1 cellular context compared by ENCODE assay signal in genomic region chr21:33542640-33543504, GRCh38.
TF ChIP-seq lines count a peak whose summit lies in the region.

Gene SON, plus strand, starts transcription at chr21:33543038. Its CDS starts 55 bp downstream, at chr21:33543093.

TF ChIP-seq in HepG2, 621 proteins besides CTCF, POLR2A, EP300 and RAD21 (continued from another document):
- peak; percentile 89 for TF ChIP-seq ZNF639 (CRISPR knock-in tag; conservative IDR thresholded peaks at IDR 0.05)
- peak; percentile 87 for TF ChIP-seq ATF1 (CRISPR knock-in tag; IDR thresholded peaks at IDR 0.05)
- TF ChIP-seq PATZ1 (CRISPR knock-in tag; IDR thresholded peaks at IDR 0.05) = peak; percentile 88
- no peak for TF ChIP-seq AGO1 (IDR thresholded peaks at IDR 0.05; ENCODE audit: low read depth, low read length, poor library complexity, severe bottlenecking)
- TF ChIP-seq HHEX (CRISPR knock-in tag; IDR thresholded peaks at IDR 0.05) = no peak
- TF ChIP-seq MLLT10 (CRISPR knock-in tag; IDR thresholded peaks at IDR 0.05) = no peak
- TF ChIP-seq ZNF747 (CRISPR knock-in tag; IDR thresholded peaks at IDR 0.05; ENCODE audit: borderline replicate concordance) = peak; percentile 55; the same call in 1 of the 2 replicates
- TF ChIP-seq HNF4A (CRISPR knock-in tag; IDR thresholded peaks at IDR 0.05) = no peak
- no peak for TF ChIP-seq JUNB (CRISPR knock-in tag; IDR thresholded peaks at IDR 0.05; ENCODE audit: borderline replicate concordance)
- peak; percentile 98 for TF ChIP-seq ZNF263 (CRISPR knock-in tag; IDR thresholded peaks at IDR 0.05)
- no peak; the same call in none of the 2 replicates for TF ChIP-seq ZNF772 (CRISPR knock-in tag; IDR thresholded peaks at IDR 0.05)
- peak; percentile 31 for TF ChIP-seq SUZ12 (IDR thresholded peaks at IDR 0.05; ENCODE audit: low read depth, low read length)
- no peak for TF ChIP-seq ZNF615 (CRISPR knock-in tag; IDR thresholded peaks at IDR 0.05; ENCODE audit: borderline replicate concordance)
- TF ChIP-seq DBP (CRISPR knock-in tag; IDR thresholded peaks at IDR 0.05; ENCODE audit: not compliant biosample characterization) = no peak
- TF ChIP-seq POLR2AphosphoS5 (IDR thresholded peaks at IDR 0.05; ENCODE audit: low read depth, low read length) = peak; percentile 94
- peak; percentile 88 for TF ChIP-seq SP2 (CRISPR knock-in tag; IDR thresholded peaks at IDR 0.05)
- TF ChIP-seq FOXO4 (CRISPR knock-in tag; conservative IDR thresholded peaks at IDR 0.05) = 0 out of 2 replicates have a peak, but pooled peaks have one; percentile 18
- TF ChIP-seq ZNF780A (CRISPR knock-in tag; IDR thresholded peaks at IDR 0.05) = no peak
- TF ChIP-seq ZNF274 (CRISPR knock-in tag; IDR thresholded peaks at IDR 0.05) = 0 out of 2 replicates have a peak, but pooled peaks have one; percentile 30
- TF ChIP-seq THAP9 (CRISPR knock-in tag; IDR thresholded peaks at IDR 0.05; ENCODE audit: borderline replicate concordance) = peak; percentile 96
- TF ChIP-seq HOXA7 (CRISPR knock-in tag; IDR thresholded peaks at IDR 0.05) = no peak
- peak; percentile 82 for TF ChIP-seq LCORL (IDR thresholded peaks at IDR 0.05)
- no peak; the same call in 1 of the 2 replicates for TF ChIP-seq LCORL (CRISPR knock-in tag; IDR thresholded peaks at IDR 0.05)
- TF ChIP-seq ZNF737 (CRISPR knock-in tag; IDR thresholded peaks at IDR 0.05; ENCODE audit: borderline replicate concordance) = no peak
- peak; percentile 31; the same call in 1 of the 2 replicates for TF ChIP-seq SALL2 (CRISPR knock-in tag; IDR thresholded peaks at IDR 0.05)
- 0 out of 2 replicates have a peak, but pooled peaks have one; percentile 22 for TF ChIP-seq THRA (CRISPR knock-in tag; IDR thresholded peaks at IDR 0.05; ENCODE audit: borderline replicate concordance)
- no peak for TF ChIP-seq ZNF550 (CRISPR knock-in tag; IDR thresholded peaks at IDR 0.05; ENCODE audit: borderline replicate concordance)
- TF ChIP-seq ZNF18 (CRISPR knock-in tag; IDR thresholded peaks at IDR 0.05; ENCODE audit: insufficient replicate concordance) = no peak
- TF ChIP-seq HDAC2 (CRISPR knock-in tag; IDR thresholded peaks at IDR 0.05) = 0 out of 2 replicates have a peak, but pooled peaks have one; percentile 16
- peak; percentile 86 for TF ChIP-seq NFRKB (IDR thresholded peaks at IDR 0.05)
- no peak for TF ChIP-seq RBAK (CRISPR knock-in tag; IDR thresholded peaks at IDR 0.05)
- peak; percentile 42; the same call in 1 of the 2 replicates for TF ChIP-seq ZNF891 (CRISPR knock-in tag; IDR thresholded peaks at IDR 0.05)
- no peak for TF ChIP-seq BCL6 (CRISPR knock-in tag; IDR thresholded peaks at IDR 0.05)
- peak in 1 of 2 experiments; percentile 61; a peak in 1 of 4 replicates for TF ChIP-seq KLF16 (CRISPR knock-in tag; IDR thresholded peaks at IDR 0.05)
- no peak for TF ChIP-seq DMTF1 (CRISPR knock-in tag; IDR thresholded peaks at IDR 0.05)
- no peak for TF ChIP-seq KLF13 (CRISPR knock-in tag; IDR thresholded peaks at IDR 0.05)
